20 cellular contexts compared by ENCODE assay signal in genomic region chr18:45164551-45164950, GRCh38.
DNase-seq lines count a peak whose midpoint lies in the region; ATAC-seq, FAIRE-seq and TF ChIP-seq lines count a peak whose summit lies in the region.
"Had no signal": no experiment of that assay in that cellular context is flagged by ENCODE, and none has a peak within 500 bp of the region (broad histone marks: within the 10 kb centered on the region; RNA-seq: fewer than 3 reads in every experiment).

No MANE protein-coding gene starts in this region.

- H3K27me3 ChIP-seq in HepG2 (ENCODE audit: control insufficient read depth in 1 of 2, insufficient read depth in 2 of 2, low read length in 2 of 2) (no peaks in the 10 kb centered on the region), right lobe of liver (no peaks in the 10 kb centered on the region), adipocyte (replicated peaks; ENCODE audit: control insufficient read depth, insufficient read depth, low read length) (no peaks in the 10 kb centered on the region), hepatocyte (no peaks in the 10 kb centered on the region)
- H3K27me3 ChIP-seq: SJCRH30 had no signal

- no peak for TF ChIP-seq RAD21 in HepG2 (CRISPR knock-in tag; IDR thresholded peaks at IDR 0.05)

- WGBS in HepG2 (ENCODE audit: low lambda C conversion rate): 0% methylated on average over 1 of the region's 1 CpG
- 45% methylated on average over 1 of the region's 1 CpG for WGBS in right lobe of liver (ENCODE audit: insufficient coverage, low coverage, low lambda C conversion rate, missing lambda C conversion rate)
- WGBS in hepatocyte (ENCODE audit: low lambda C conversion rate, missing lambda C conversion rate): 70% methylated on average over 1 of the region's 1 CpG

- no peak for TF ChIP-seq CTCF in HepG2 (CRISPR knock-in tag; IDR thresholded peaks at IDR 0.05)
- no peak for TF ChIP-seq CTCF in right lobe of liver (IDR thresholded peaks at IDR 0.05)
- TF ChIP-seq CTCF in hepatocyte (IDR thresholded peaks at IDR 0.05; ENCODE audit: poor library complexity): no peak
- TF ChIP-seq CTCF in omental fat pad (IDR thresholded peaks at IDR 0.05): no peak

- H3K9me2 ChIP-seq in hepatocyte (replicated peaks; ENCODE audit: insufficient read depth): no peaks in the 10 kb centered on the region

- H3K4me2 ChIP-seq in HepG2 (ENCODE audit: low read depth, low read length) (no peak overlapping the region), hepatocyte (no peak overlapping the region)

- H3K9me3 ChIP-seq in HepG2 (ENCODE audit: low read length): 0 out of 2 replicates have a peak, but pooled peaks cover 3% of the 10 kb centered on the region
- no peaks in the 10 kb centered on the region for H3K9me3 ChIP-seq in right lobe of liver
- no peaks in the 10 kb centered on the region for H3K9me3 ChIP-seq in adipocyte (ENCODE audit: control insufficient read depth, low read length)
- no peaks in the 10 kb centered on the region for H3K9me3 ChIP-seq in hepatocyte (ENCODE audit: low read depth)
- H3K9me3 ChIP-seq: Caco-2, HAP-1, SJCRH30 had no signal

- no peaks in the 10 kb centered on the region for H3K4me1 ChIP-seq in HepG2 (ENCODE audit: insufficient read depth, low read length)
- no peaks in the 10 kb centered on the region for H3K4me1 ChIP-seq in right lobe of liver
- H3K4me1 ChIP-seq in adipocyte (ENCODE audit: control insufficient read depth, insufficient read depth, low read length): peaks cover 53% of the 10 kb centered on the region
- H3K4me1 ChIP-seq in hepatocyte (ENCODE audit: insufficient read depth): peaks cover 23% of the 10 kb centered on the region
- H3K4me1 ChIP-seq: Caco-2, HAP-1, SJCRH30 had no signal

- H3K36me3 ChIP-seq in HepG2 (replicated peaks in 1 of 2; ENCODE audit: control insufficient read depth in 1 of 2, insufficient read depth in 2 of 2, low read length in 2 of 2) (no peaks in the 10 kb centered on the region), right lobe of liver (no peaks in the 10 kb centered on the region), adipocyte (ENCODE audit: control insufficient read depth, insufficient read depth, low read length, severe bottlenecking) (no peaks in the 10 kb centered on the region), hepatocyte (replicated peaks; ENCODE audit: insufficient read depth, low read depth) (no peaks in the 10 kb centered on the region)
- H3K36me3 ChIP-seq: HAP-1, SJCRH30 had no signal

- H3K79me2 ChIP-seq in HepG2 (ENCODE audit: insufficient read depth, low read length) (no peaks in the 10 kb centered on the region), hepatocyte (no peaks in the 10 kb centered on the region)

- no peak overlapping the region for H3K4me3 ChIP-seq in HepG2 (replicated peaks in 1 of 3; ENCODE audit: insufficient read depth in 1 of 3, low read depth in 2 of 3, low read length in 3 of 3)
- no peak overlapping the region for H3K4me3 ChIP-seq in right lobe of liver
- no peak overlapping the region for H3K4me3 ChIP-seq in adipocyte (ENCODE audit: low read length)
- H3K4me3 ChIP-seq in hepatocyte: no peak overlapping the region
- H3K4me3 ChIP-seq: HAP-1, K562, SJCRH30 had no signal

- TF ChIP-seq EP300 in HepG2 (IDR thresholded peaks at IDR 0.05; ENCODE audit: low read depth in 2 of 2, low read length in 2 of 2) (no peak), HepG2 (CRISPR knock-in tag; IDR thresholded peaks at IDR 0.05; ENCODE audit: borderline replicate concordance) (no peak)

- ATAC-seq in HepG2 (no peak), right lobe of liver (no peak), omental fat pad (ENCODE audit: low FRiP score) (no peak)
- ATAC-seq: K562, PC-3 had no signal

- in situ Hi-C loops in HepG2 (cut with HindIII; ENCODE audit: extremely low pct_ligation_motif_present, low pct_unique_long_range_greater_than_20kb): no loop called here

- CTCF ChIA-PET in HepG2 (lab: Yijun Ruan, JAX; ENCODE audit: low intra/inter-chr PET ratio, low total read pairs): no interaction called here

- TF ChIP-seq POLR2A in HepG2 (IDR thresholded peaks at IDR 0.05; ENCODE audit: insufficient read depth in 1 of 2, low read depth in 2 of 2, low read length in 2 of 2): no peak
- no peak for TF ChIP-seq POLR2A in right lobe of liver (IDR thresholded peaks at IDR 0.05)

- POLR2A ChIA-PET in HepG2 (lab: Yijun Ruan, JAX): no interaction called here

- H3K27ac ChIP-seq in HepG2 (ENCODE audit: extremely low read length, insufficient read depth, low read length) (no peak overlapping the region), right lobe of liver (no peak overlapping the region), hepatocyte (no peak overlapping the region)
- H3K27ac ChIP-seq: 22Rv1, SJCRH30 had no signal

- no peak for DNase-seq in HepG2 (ENCODE audit: low spot score)
- DNase-seq in right lobe of liver: no peak
- DNase-seq in adipocyte (ENCODE audit: low read depth): peak; percentile 64
- DNase-seq in fibroblast of the conjunctiva (ENCODE audit: low read depth): peak; percentile 60
- no peak for DNase-seq in hepatocyte (ENCODE audit: low spot score)
- DNase-seq in frontal cortex (ENCODE audit: low spot score in 2 of 2): no peak
- no peak for DNase-seq in NOMO-1 treated with dmso at 0.1 percent for 144 hours (lab: John Stamatoyannopoulos, UW; ENCODE audit: unreplicated experiment)
- no peak for DNase-seq in omental fat pad (ENCODE audit: low spot score)
- DNase-seq: AML-193, Caco-2, NCI-H1436, NCI-H2029, NCI-H2171, NCI-H446 treated with DMSO at 0.1 percent for 48 hours, NCI-H748 treated with DMSO at 0.1 percent for 48 hours, PC-3, SJCRH30 had no signal

- H3K9ac ChIP-seq in HepG2 (ENCODE audit: insufficient read depth, low read depth, low read length): no peak overlapping the region
- H3K9ac ChIP-seq in adipocyte (ENCODE audit: low read length): no peak overlapping the region

- BruUV-seq in HepG2 (replicated peaks; lab: Mats Ljungman, UMichigan): no TSS peak

- H4K20me1 ChIP-seq in HepG2 (ENCODE audit: insufficient read depth, low read length): no peaks in the 10 kb centered on the region
- no peaks in the 10 kb centered on the region for H4K20me1 ChIP-seq in hepatocyte (ENCODE audit: insufficient read depth, poor library complexity, severe bottlenecking)

- FAIRE-seq in HepG2 (lab: Jason Lieb, UNC): no peak
- FAIRE-seq in frontal cortex (lab: Jason Lieb, UNC): no peak
- FAIRE-seq: K562 had no signal

- intact Hi-C loops in HepG2 (cut with micrococcal nuclease; ENCODE audit: unreplicated experiment) (no loop called here), right lobe of liver (cut with DNase I) (no loop called here)

- no peak overlapping the region for H2AFZ ChIP-seq in HepG2 (ENCODE audit: low read length)
- H2AFZ ChIP-seq in hepatocyte: no peak overlapping the region

TF ChIP-seq in HepG2, 621 proteins besides CTCF, POLR2A, EP300 and RAD21:
- TF ChIP-seq MAFK (conservative IDR thresholded peaks at IDR 0.05 in 1 of 2, IDR thresholded peaks at IDR 0.05 in 1 of 2; ENCODE audit: low read length in 2 of 2) (peak; percentile 16 to 44; a peak in 3 of 4 replicates), ZGPAT (CRISPR knock-in tag; IDR thresholded peaks at IDR 0.05) (no peak)

Comparison
In these comparisons a context has a peak if more than half of its experiments do, and no peak if none do; other contexts are left out.
1. DNase-seq: peak in adipocyte (single experiment) and fibroblast of the conjunctiva (single experiment); none in HepG2 (single experiment), right lobe of liver (0 of 3), hepatocyte (single experiment), frontal cortex (0 of 2), NOMO-1 treated with dmso at 0.1 percent for 144 hours (single experiment) and omental fat pad (single experiment).